Comparison of ENCODE assay signal across 8 cellular contexts in the genomic region with DNA sequence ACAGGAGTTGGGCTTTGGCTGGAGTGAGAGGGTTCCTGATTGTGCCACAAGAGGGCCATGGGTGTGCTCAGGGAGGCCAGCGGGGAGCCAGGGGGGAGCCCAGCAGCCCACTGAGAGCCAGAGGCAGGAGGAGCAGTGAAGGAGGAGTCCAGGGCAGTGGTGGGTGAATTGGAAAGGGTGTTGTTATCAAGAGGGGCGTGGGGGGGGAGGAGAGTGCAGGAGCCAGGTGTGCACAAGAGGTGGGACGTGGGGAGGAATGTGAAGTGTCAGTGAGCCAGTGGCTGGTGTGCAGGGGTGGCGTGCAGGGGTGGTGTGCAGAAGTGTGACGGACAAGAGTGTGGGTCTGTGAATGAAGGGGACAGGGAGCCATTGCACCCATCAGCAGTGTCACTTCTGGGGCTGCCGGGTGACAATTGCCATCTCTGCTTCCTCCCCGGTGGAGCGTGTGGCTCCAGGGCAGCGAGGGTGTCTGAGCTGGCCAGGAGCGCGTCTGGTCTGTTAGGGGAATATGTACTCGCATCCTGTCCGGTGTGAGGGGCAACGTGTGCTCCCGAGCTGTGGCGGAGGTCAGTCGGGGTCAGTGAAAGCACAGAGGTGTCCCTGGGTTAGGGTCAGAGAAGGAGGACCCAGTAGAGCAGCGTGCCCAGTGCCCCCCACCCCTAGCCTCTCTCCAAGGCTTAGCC.
A peak's percentile ranks its signal among the peaks of the same experiment; 100 is the strongest.
DNase-seq lines count a peak whose midpoint lies in the region; TF ChIP-seq lines count a peak whose summit lies in the region.

No MANE protein-coding gene starts in this region.

- DNase-seq in GM10266 (ENCODE audit: extremely low spot score) (peak; percentile 72), NAMALWA (ENCODE audit: low spot score) (peak; percentile 74), amniotic stem cell (lab: John Stamatoyannopoulos, UW) (peak; percentile 41), NCI-H446 (lab: John Stamatoyannopoulos, UW) (no peak), NCI-H2196 treated with DMSO at 0.1 percent for 48 hours (lab: John Stamatoyannopoulos, UW; ENCODE audit: unreplicated experiment) (no peak)
- no peak for DNase-seq in stimulated activated CD4-positive, alpha-beta T cell treated with anti-CD3 and anti-CD28 coated beads, Interleukin-4, amount 100 ng/mL, for 1 hour

- H3K4me3 ChIP-seq in iPS-11a (ENCODE audit: low read depth, low read length): peak overlapping the region; percentile 24
- peak overlapping the region; percentile 65 to 91 (median 76) for H3K4me3 ChIP-seq in skin epidermis

- peak; percentile 45 for TF ChIP-seq CTCF in GM10266 (IDR thresholded peaks at IDR 0.05; ENCODE audit: control insufficient read depth, insufficient read depth, low read depth, missing control alignments)

- H3K27ac ChIP-seq in skin epidermis: peak overlapping the region in 17 of 21 experiments; percentile 81 to 99 (median 93)

Comparison
In these comparisons a context has a peak if more than half of its experiments do, and no peak if none do; other contexts are left out.
1. DNase-seq: peak in GM10266 (single experiment), NAMALWA (single experiment) and amniotic stem cell (single experiment); none in stimulated activated CD4-positive, alpha-beta T cell treated with anti-CD3 and anti-CD28 coated beads, Interleukin-4, amount 100 ng/mL, for 1 hour (single experiment), NCI-H446 (0 of 2) and NCI-H2196 treated with DMSO at 0.1 percent for 48 hours (single experiment).